Comparison of ENCODE assay signal across 10 cellular contexts in genomic region chr15:89781055-89781454, GRCh38. TPM values are rescaled to one million over a fixed set of nuclear protein-coding genes. Genes with fewer than 3 reads are reported as not detected.
DNase-seq lines count a peak whose midpoint lies in the region; ATAC-seq, FAIRE-seq and TF ChIP-seq lines count a peak whose summit lies in the region.
"Had no signal": no experiment of that assay in that cellular context is flagged by ENCODE, and none has a peak within 500 bp of the region (broad histone marks: within the 10 kb centered on the region; RNA-seq: fewer than 3 reads in every experiment).

No MANE protein-coding gene starts in this region.

- no peak for TF ChIP-seq POLR2A in esophagus squamous epithelium (IDR thresholded peaks at IDR 0.05)
- TF ChIP-seq POLR2A in esophagus muscularis mucosa (IDR thresholded peaks at IDR 0.05; ENCODE audit: low read depth) = no peak

- no peak for TF ChIP-seq EP300 in esophagus muscularis mucosa (IDR thresholded peaks at IDR 0.05)

- POLR2A ChIA-PET in PC-9 (lab: Charles Lee; ENCODE audit: unreplicated experiment) (interaction anchor here (0.6 kb wide), 2 partner anchors 47 to 139 kb away, joined by 4 to 7 read pairs; no protein-coding TSS in a partner anchor), HEK293T (lab: Yijun Ruan, JAX) (no interaction called here)

- H3K36me3 ChIP-seq in ACC112 (ENCODE audit: insufficient read depth, low read length) (peaks cover 6% of the 10 kb centered on the region; the same call in 1 of the 2 replicates), PC-9 (ENCODE audit: low read depth) (peaks cover 5% of the 10 kb centered on the region; the same call in 1 of the 2 replicates), esophagus squamous epithelium (no peaks in the 10 kb centered on the region), esophagus muscularis mucosa (no peaks in the 10 kb centered on the region), aorta (ENCODE audit: control insufficient read depth in 1 of 2, insufficient read depth in 2 of 2, low read length in 1 of 2) (no peaks in the 10 kb centered on the region)

- H3K27me3 ChIP-seq in ACC112 (ENCODE audit: insufficient read depth, low read length) (no peaks in the 10 kb centered on the region), PC-9 (ENCODE audit: insufficient read depth, low read depth) (no peaks in the 10 kb centered on the region), esophagus squamous epithelium (no peaks in the 10 kb centered on the region), esophagus muscularis mucosa (no peaks in the 10 kb centered on the region), aorta (ENCODE audit: control insufficient read depth in 1 of 2, insufficient read depth in 2 of 2, low read length in 1 of 2) (no peaks in the 10 kb centered on the region)

- CTCF ChIA-PET in PC-9 (lab: Charles Lee) = interaction anchor here (1.2 to 1.9 kb wide), 2 partner anchors 20 to 56 kb away, joined by 5 to 8 read pairs; no protein-coding TSS in a partner anchor
- CTCF ChIA-PET in HEK293T (lab: Yijun Ruan, JAX) = interaction anchor here (1.7 kb wide), 1 partner anchor 20 kb away, joined by 4 read pairs; no protein-coding TSS in a partner anchor

- DNase-seq in GM18507 (ENCODE audit: extremely low spot score, insufficient read length, low read depth) = no peak
- peak; percentile 45 to 59 for DNase-seq in PC-9
- DNase-seq in esophagus squamous epithelium (lab: John Stamatoyannopoulos, UW) = no peak
- DNase-seq in HEK293T (ENCODE audit: extremely low spot score) = no peak
- no peak for DNase-seq in esophagus muscularis mucosa (ENCODE audit: extremely low spot score)
- no peak for DNase-seq in aorta
- no peak for DNase-seq in D721Med (ENCODE audit: insufficient read length, low spot score)
- DNase-seq: kidney glomerular epithelial cell had no signal

- H3K79me2 ChIP-seq in ACC112 (ENCODE audit: control insufficient read depth, insufficient read depth, low read length, unreplicated experiment) (no peaks in the 10 kb centered on the region), PC-9 (ENCODE audit: low read depth) (no peaks in the 10 kb centered on the region)

- H3K9me3 ChIP-seq in PC-9 (ENCODE audit: insufficient read depth, low read depth) = no peaks in the 10 kb centered on the region
- no peaks in the 10 kb centered on the region for H3K9me3 ChIP-seq in esophagus squamous epithelium
- no peaks in the 10 kb centered on the region for H3K9me3 ChIP-seq in esophagus muscularis mucosa
- no peaks in the 10 kb centered on the region for H3K9me3 ChIP-seq in aorta (ENCODE audit: control insufficient read depth, low read length)

- ATAC-seq in aorta (ENCODE audit: low FRiP score) = no peak

- TSS peak; percentile 30 for BruUV-seq in PC-9 (replicated peaks; lab: Mats Ljungman, UMichigan)

- no peaks in the 10 kb centered on the region for H3K9me2 ChIP-seq in PC-9 (ENCODE audit: insufficient read depth)

- TF ChIP-seq CTCF in PC-9 (conservative IDR thresholded peaks at IDR 0.05) (no peak), esophagus squamous epithelium (IDR thresholded peaks at IDR 0.05) (no peak), esophagus muscularis mucosa (IDR thresholded peaks at IDR 0.05) (no peak), D721Med (IDR thresholded peaks at IDR 0.05; ENCODE audit: insufficient read depth, missing control alignments) (no peak)

- H3F3A ChIP-seq in PC-9 (ENCODE audit: insufficient read depth, low read depth) = peaks cover 59% of the 10 kb centered on the region

- peaks cover 28% of the 10 kb centered on the region for H3K4me1 ChIP-seq in ACC112 (ENCODE audit: control insufficient read depth, insufficient read depth, low read length, unreplicated experiment)
- peaks cover 67% of the 10 kb centered on the region for H3K4me1 ChIP-seq in PC-9 (replicated peaks; ENCODE audit: insufficient read depth)
- peaks cover 28 to 96% (median 41%) of the 10 kb centered on the region in 3 donors for H3K4me1 ChIP-seq in esophagus squamous epithelium
- peaks cover 8 to 11% (median 10%) of the 10 kb centered on the region in 4 donors for H3K4me1 ChIP-seq in esophagus muscularis mucosa
- no peaks in the 10 kb centered on the region for H3K4me1 ChIP-seq in aorta (ENCODE audit: control insufficient read depth in 1 of 2, insufficient read depth in 2 of 2, low read length in 2 of 2)

- H3K4me3 ChIP-seq in ACC112 (ENCODE audit: low read depth, low read length) (no peak overlapping the region), PC-9 (no peak overlapping the region), esophagus squamous epithelium (no peak overlapping the region), esophagus muscularis mucosa (no peak overlapping the region), aorta (ENCODE audit: low read length in 2 of 2) (no peak overlapping the region)

- H3K4me2 ChIP-seq in PC-9 = peak overlapping the region; percentile 63

- WGBS in esophagus squamous epithelium, 2 donors = 12 to 28% methylated on average over 3 to 4 of the region's 6 CpGs
- WGBS in esophagus muscularis mucosa = 75% methylated on average over 4 of the region's 6 CpGs
- 87 to 90% methylated on average over 6 of the region's 6 CpGs for WGBS in aorta, 2 donors

- H2AFZ ChIP-seq in ACC112 (ENCODE audit: low read length, unreplicated experiment) (no peak overlapping the region), PC-9 (peak overlapping the region; percentile 26; the same call in 1 of the 2 replicates)

- H3K27ac ChIP-seq in ACC112 (ENCODE audit: low read depth, low read length) (peak overlapping the region; percentile 50; the same call in 1 of the 2 replicates), PC-9 (peak overlapping the region; percentile 96), esophagus squamous epithelium (peak overlapping the region; percentile 66 to 83 (median 78)), esophagus muscularis mucosa (replicated peaks in 1 of 4) (no peak overlapping the region), aorta (ENCODE audit: low read depth in 1 of 2, low read length in 2 of 2) (no peak overlapping the region)

- H4K20me1 ChIP-seq in PC-9 (ENCODE audit: insufficient read depth) = no peaks in the 10 kb centered on the region

- intact Hi-C loops in PC-9 (cut with micrococcal nuclease; ENCODE audit: unreplicated experiment) = loop anchor here (1.0 kb wide), 1 partner anchor 20 kb away; no protein-coding TSS in a partner anchor
- intact Hi-C loops in esophagus squamous epithelium (cut with DNase I) = no loop called here
- intact Hi-C loops in esophagus muscularis mucosa (cut with DNase I) = no loop called here
- intact Hi-C loops in aorta (cut with DNase I) = no loop called here

- FAIRE-seq in GM18507 (lab: Jason Lieb, UNC) (peak; percentile 88), D721Med (lab: Jason Lieb, UNC) (no peak)

TF ChIP-seq in HEK293T, 16 proteins besides CTCF, POLR2A, EP300 and RAD21:
- TF ChIP-seq HDGF (IDR thresholded peaks at IDR 0.05; ENCODE audit: borderline replicate concordance) (no peak), FOXK2 (IDR thresholded peaks at IDR 0.05) (no peak), ARNT (IDR thresholded peaks at IDR 0.05) (no peak), SUZ12 (IDR thresholded peaks at IDR 0.05) (no peak), ZNF384 (IDR thresholded peaks at IDR 0.05) (no peak), FOXA1 (IDR thresholded peaks at IDR 0.05) (no peak), LEF1 (IDR thresholded peaks at IDR 0.05; ENCODE audit: borderline replicate concordance) (no peak), L3MBTL2 (conservative IDR thresholded peaks at IDR 0.05) (no peak), SP1 (IDR thresholded peaks at IDR 0.05) (no peak), PKNOX1 (IDR thresholded peaks at IDR 0.05) (no peak), ELF4 (IDR thresholded peaks at IDR 0.05) (no peak), CTBP1 (IDR thresholded peaks at IDR 0.05; ENCODE audit: borderline replicate concordance) (no peak)
TF ChIP-seq in HEK293T: peak in this region for 0.

RNA-seq across cellular contexts. Expression of gene MESP2, which starts 4.9 kb away (rescaled TPM):
- total RNA-seq in PC-9 (2021) = 1.3 and 2.4 TPM in 2 replicates
- total RNA-seq in esophagus squamous epithelium = 1 to 10 TPM in 1 of 4 donors, under 1 TPM in 2, not detected in 1; 0.59 to 2.4 (median 0.83) TPM
- not detected for total RNA-seq in esophagus muscularis mucosa
- total RNA-seq in aorta = not detected
- polyA plus RNA-seq in aorta = 1 to 10 TPM in 1 of 2 donors, not detected in 1; 3.0 TPM
- total RNA-seq: T-helper 1 cell treated with Interleukin-12 subunit alpha and Interleukin-12 subunit beta and Interleukin-4 antibody, amounts not matched to agents 30 ng/mL and 1 ng/mL, for 36 hours had no signal

RNA-seq across cellular contexts. Expression of gene MESP1, which starts 30.0 kb away (rescaled TPM):
- 8.5 and 17.8 TPM in 2 replicates for total RNA-seq in PC-9 (2021)
- under 1 TPM in 2 of 4 donors, not detected in 2; 0.23 to 0.42 TPM for total RNA-seq in esophagus squamous epithelium
- 1 to 10 TPM in 2 of 4 donors, under 1 TPM in 2; 0.50 to 2.8 (median 1.7) TPM for total RNA-seq in esophagus muscularis mucosa
- total RNA-seq in aorta = 1 to 10 TPM in 1 of 2 donors, under 1 TPM in 1; 0.63 to 1.2 TPM
- polyA plus RNA-seq in aorta = under 1 TPM in 1 of 2 donors, not detected in 1; 0.49 TPM

RNA-seq across cellular contexts. Expression of gene ANPEP, which starts 33.6 kb away (rescaled TPM):
- total RNA-seq in PC-9 (2021) (172 and 175 TPM in 2 replicates), esophagus squamous epithelium (10 to 100 TPM in 1 of 4 donors, 1 to 10 TPM in 3; 1.1 to 10.3 (median 3.4) TPM), esophagus muscularis mucosa (10 to 100 TPM in 2 of 4 donors, 1 to 10 TPM in 2; 7.5 to 22.0 (median 14.4) TPM), aorta (10 to 100 TPM; 21.4 to 30.7 TPM)
- 100 to 1,000 TPM in 1 of 2 donors, 1 to 10 TPM in 1; 4.2 to 225 TPM for polyA plus RNA-seq in aorta

Comparison
In these comparisons a context has a peak if more than half of its experiments do, and no peak if none do; other contexts are left out.
1. H3K27ac ChIP-seq: peak in ACC112 (single experiment), PC-9 (single experiment) and esophagus squamous epithelium (4 of 4); none in esophagus muscularis mucosa (0 of 4) and aorta (0 of 2).
2. DNase-seq: peak in PC-9 (2 of 2); none in GM18507 (single experiment), esophagus squamous epithelium (single experiment), HEK293T (single experiment), esophagus muscularis mucosa (single experiment), aorta (0 of 2) and D721Med (single experiment).